ENCODE assay signal across 24 cellular contexts in the genomic region with DNA sequence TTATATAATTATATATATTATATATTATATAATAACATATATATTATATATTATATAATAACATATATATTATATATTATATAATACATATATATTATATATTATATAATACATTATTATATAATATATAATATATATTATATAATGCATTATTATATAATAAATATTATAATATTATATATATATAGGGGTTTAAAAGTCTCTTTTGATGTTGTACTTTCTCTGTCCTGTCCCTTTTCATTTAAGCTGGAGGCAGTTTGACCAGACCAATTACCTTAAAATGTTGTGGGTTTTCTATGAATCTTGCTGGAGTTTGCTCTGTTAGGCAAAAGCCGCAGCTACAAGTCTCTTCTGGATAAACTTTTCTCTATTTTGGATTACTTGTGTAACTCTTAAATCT.
"Had no signal": no experiment of that assay in that cellular context is flagged by ENCODE, and none has a peak within 500 bp of the region (broad histone marks: within the 10 kb centered on the region; RNA-seq: fewer than 3 reads in every experiment).

No MANE protein-coding gene starts in this region.

- H3K27ac Mint-ChIP-seq: activated CD4-positive, alpha-beta memory T cell treated with anti-CD3 and anti-CD28 coated beads, Interleukin-2, amount 10 ng/mL, durations not matched to agents 7 days and 5 days; activated CD4-positive, alpha-beta T cell treated with anti-CD3 and anti-CD28 coated beads for 36 hours; activated naive CD4-positive, alpha-beta T cell treated with anti-CD3 and anti-CD28 coated beads for 36 hours; activated naive CD8-positive, alpha-beta T cell treated with anti-CD3 and anti-CD28 coated beads, Interleukin-2, amount 10 ng/mL, durations not matched to agents 7 days and 5 days; activated T-helper 17 cell treated with anti-CD3 and anti-CD28 coated beads, Interleukin-2, amount 50 U/mL, for 72 hours; T-helper 17 cell had no signal

- DNase-seq: activated CD4-positive, alpha-beta memory T cell treated with anti-CD3 and anti-CD28 coated beads, Interleukin-2, amount 10 ng/mL, durations not matched to agents 7 days and 5 days; activated CD4-positive, alpha-beta T cell treated with anti-CD3 and anti-CD28 coated beads for 36 hours; activated CD4-positive, alpha-beta T cell treated with anti-CD3 and anti-CD28 coated beads, Interleukin-2, amount 50 U/mL, for 1 hour; activated gamma-delta T cell; activated naive CD4-positive, alpha-beta T cell treated with anti-CD3 and anti-CD28 coated beads for 36 hours; activated naive CD8-positive, alpha-beta T cell treated with anti-CD3 and anti-CD28 coated beads, Interleukin-2, amount 10 ng/mL, durations not matched to agents 7 days and 5 days; activated T-cell treated with anti-CD3 and anti-CD28 coated beads for 4 hours; activated T-cell treated with anti-CD3 and anti-CD28 coated beads, Interleukin-2, amount 50 U/mL, for 48 hours; adrenal gland; anterior cingulate cortex; cerebellar nuclear complex; Karpas-422; MM.1S; NCI-H1092; NCI-H2029; NCI-H446; NCI-H524; NCI-H748 treated with DMSO at 0.1 percent for 48 hours; PC-3; SHP77; T-helper 17 cell; T-helper 9 cell had no signal

- H3K4me1 Mint-ChIP-seq: activated CD4-positive, alpha-beta T cell treated with anti-CD3 and anti-CD28 coated beads for 36 hours; activated naive CD8-positive, alpha-beta T cell treated with anti-CD3 and anti-CD28 coated beads, Interleukin-2, amount 10 ng/mL, durations not matched to agents 7 days and 5 days; activated T-helper 17 cell treated with anti-CD3 and anti-CD28 coated beads, Interleukin-2, amount 50 U/mL, for 72 hours; T-helper 17 cell had no signal

- H3K9me3 Mint-ChIP-seq: activated CD4-positive, alpha-beta memory T cell treated with anti-CD3 and anti-CD28 coated beads, Interleukin-2, amount 10 ng/mL, durations not matched to agents 7 days and 5 days; activated naive CD8-positive, alpha-beta T cell treated with anti-CD3 and anti-CD28 coated beads, Interleukin-2, amount 10 ng/mL, durations not matched to agents 7 days and 5 days; activated T-helper 17 cell treated with anti-CD3 and anti-CD28 coated beads, Interleukin-2, amount 50 U/mL, for 72 hours had no signal

- H3K27me3 Mint-ChIP-seq: activated CD4-positive, alpha-beta memory T cell treated with anti-CD3 and anti-CD28 coated beads, Interleukin-2, amount 10 ng/mL, durations not matched to agents 7 days and 5 days; activated CD4-positive, alpha-beta T cell treated with anti-CD3 and anti-CD28 coated beads for 36 hours; activated naive CD8-positive, alpha-beta T cell treated with anti-CD3 and anti-CD28 coated beads, Interleukin-2, amount 10 ng/mL, durations not matched to agents 7 days and 5 days; activated T-helper 17 cell treated with anti-CD3 and anti-CD28 coated beads, Interleukin-2, amount 50 U/mL, for 72 hours; T-helper 17 cell had no signal

- ATAC-seq: activated CD4-positive, alpha-beta T cell treated with anti-CD3 and anti-CD28 coated beads for 36 hours; activated T-helper 17 cell treated with anti-CD3 and anti-CD28 coated beads, Interleukin-2, amount 50 U/mL, for 72 hours; PC-3; SK-N-SH treated with all-trans-retinoic acid at 6 μM for 48 hours; T-helper 17 cell had no signal

- H3K4me3 Mint-ChIP-seq: activated CD4-positive, alpha-beta memory T cell treated with anti-CD3 and anti-CD28 coated beads, Interleukin-2, amount 10 ng/mL, durations not matched to agents 7 days and 5 days; activated CD4-positive, alpha-beta T cell treated with anti-CD3 and anti-CD28 coated beads for 36 hours; activated naive CD4-positive, alpha-beta T cell treated with anti-CD3 and anti-CD28 coated beads for 36 hours; activated naive CD8-positive, alpha-beta T cell treated with anti-CD3 and anti-CD28 coated beads, Interleukin-2, amount 10 ng/mL, durations not matched to agents 7 days and 5 days; activated T-helper 17 cell treated with anti-CD3 and anti-CD28 coated beads, Interleukin-2, amount 50 U/mL, for 72 hours; T-helper 17 cell had no signal
